11 cellular contexts compared by ENCODE assay signal in genomic region chr10:72255977-72256729, GRCh38. TPM values are rescaled to one million over a fixed set of nuclear protein-coding genes. Genes with fewer than 3 reads are reported as not detected.
DNase-seq lines count a peak whose midpoint lies in the region; ATAC-seq and TF ChIP-seq lines count a peak whose summit lies in the region.
"Had no signal": no experiment of that assay in that cellular context is flagged by ENCODE, and none has a peak within 500 bp of the region (broad histone marks: within the 10 kb centered on the region; RNA-seq: fewer than 3 reads in every experiment).

No MANE protein-coding gene starts in this region.

- TF ChIP-seq CTCF in mammary epithelial cell (conservative IDR thresholded peaks at IDR 0.05 in 1 of 2, IDR thresholded peaks at IDR 0.05 in 1 of 2; ENCODE audit: extremely low read depth in 1 of 2, insufficient read depth in 1 of 2, low read depth in 1 of 2, low read length in 2 of 2) (no peak), nephron (IDR thresholded peaks at IDR 0.05; ENCODE audit: unreplicated experiment in 3 of 3) (no peak), vagina (IDR thresholded peaks at IDR 0.05) (no peak)

- peaks cover 49% of the 10 kb centered on the region for H3K4me1 ChIP-seq in mammary epithelial cell (ENCODE audit: insufficient read depth, low read length)
- peaks cover 94% of the 10 kb centered on the region for H3K4me1 ChIP-seq in vagina

- no peaks in the 10 kb centered on the region for H4K20me1 ChIP-seq in mammary epithelial cell (ENCODE audit: insufficient read depth, low read length)

- no peaks in the 10 kb centered on the region for H3K27me3 ChIP-seq in mammary epithelial cell (ENCODE audit: insufficient read depth, low read length)
- no peaks in the 10 kb centered on the region for H3K27me3 ChIP-seq in vagina
- H3K27me3 ChIP-seq: cardiac muscle cell had no signal

- no peak for DNase-seq in stimulated activated naive CD8-positive, alpha-beta T cell treated with anti-CD3 and anti-CD28 coated beads, Interleukin-15, Interleukin-2, amounts not matched to agents 100 U/mL and 50 U/mL, for 24 hours
- DNase-seq in mammary epithelial cell, result peak; percentile 40
- no peak for DNase-seq in vagina (ENCODE audit: extremely low spot score in 2 of 2)
- no peak for DNase-seq in UCSD-AML1 (lab: John Stamatoyannopoulos, UW; ENCODE audit: unreplicated experiment)
- DNase-seq: COR-L47, NCI-H526 treated with DMSO at 0.1 percent for 48 hours had no signal

- BruUV-seq in mammary epithelial cell (replicated peaks; lab: Mats Ljungman, UMichigan), result no TSS peak

- CTCF ChIA-PET in mammary epithelial cell (lab: Charles Lee; ENCODE audit: low non-redundant PET), result no interaction called here

- TF ChIP-seq POLR2A in vagina (IDR thresholded peaks at IDR 0.05), result no peak

- H3K4me3 Mint-ChIP-seq in stimulated activated naive CD8-positive, alpha-beta T cell treated with anti-CD3 and anti-CD28 coated beads, Interleukin-15, Interleukin-2, amounts not matched to agents 100 ng/mL and 50 ng/mL, for 24 hours, result peak overlapping the region; percentile 21
- H3K4me3 Mint-ChIP-seq in nephron, result peak overlapping the region in 2 of 3 experiments; percentile 11 to 17

- no peak overlapping the region for H3K9ac ChIP-seq in mammary epithelial cell (ENCODE audit: insufficient read depth, low read length)

- no peaks in the 10 kb centered on the region for H3K36me3 ChIP-seq in mammary epithelial cell (ENCODE audit: insufficient read depth, low read length)
- H3K36me3 ChIP-seq in vagina, result no peaks in the 10 kb centered on the region
- H3K36me3 ChIP-seq: cardiac muscle cell had no signal

- no peak overlapping the region for H3K4me3 ChIP-seq in mammary epithelial cell (replicated peaks in 1 of 3; ENCODE audit: insufficient read depth in 1 of 3, low read depth in 2 of 3, low read length in 3 of 3)
- no peak overlapping the region for H3K4me3 ChIP-seq in vagina
- H3K4me3 ChIP-seq: cardiac muscle cell had no signal

- in situ Hi-C loops in mammary epithelial cell (cut with MboI; ENCODE audit: low sequenced_read_pairs in 2 of 2), result no loop called here

- no peaks in the 10 kb centered on the region for H3K27me3 Mint-ChIP-seq in stimulated activated naive CD8-positive, alpha-beta T cell treated with anti-CD3 and anti-CD28 coated beads, Interleukin-15, Interleukin-2, amounts not matched to agents 100 ng/mL and 50 ng/mL, for 24 hours
- H3K27me3 Mint-ChIP-seq in nephron (ENCODE audit: low read depth), result peaks cover 3% of the 10 kb centered on the region

- no peaks in the 10 kb centered on the region for H3K9me3 ChIP-seq in mammary epithelial cell (replicated peaks; ENCODE audit: insufficient read depth, low read length)
- H3K9me3 ChIP-seq in vagina, result no peaks in the 10 kb centered on the region

- intact Hi-C loops in mammary epithelial cell (cut with micrococcal nuclease) (no loop called here), vagina (cut with DNase I) (no loop called here)

- no peaks in the 10 kb centered on the region for H3K36me3 Mint-ChIP-seq in stimulated activated naive CD8-positive, alpha-beta T cell treated with anti-CD3 and anti-CD28 coated beads, Interleukin-15, Interleukin-2, amounts not matched to agents 100 ng/mL and 50 ng/mL, for 24 hours (ENCODE audit: low read depth)
- no peaks in the 10 kb centered on the region for H3K36me3 Mint-ChIP-seq in nephron (ENCODE audit: low read depth)

- dilution Hi-C loops in mammary epithelial cell (cut with HindIII; ENCODE audit: low sequenced_read_pairs), result no loop called here

- peak overlapping the region; percentile 72 for H3K27ac ChIP-seq in mammary epithelial cell (ENCODE audit: insufficient read depth, low read depth, low read length)
- peak overlapping the region; percentile 98 for H3K27ac ChIP-seq in vagina

- H3K79me2 ChIP-seq in mammary epithelial cell (ENCODE audit: insufficient read depth, low read length), result no peaks in the 10 kb centered on the region

- H3K4me1 Mint-ChIP-seq in stimulated activated naive CD8-positive, alpha-beta T cell treated with anti-CD3 and anti-CD28 coated beads, Interleukin-15, Interleukin-2, amounts not matched to agents 100 ng/mL and 50 ng/mL, for 24 hours (ENCODE audit: low read depth), result peaks cover 88% of the 10 kb centered on the region
- peaks cover 76% of the 10 kb centered on the region for H3K4me1 Mint-ChIP-seq in nephron

- ATAC-seq in stimulated activated naive CD8-positive, alpha-beta T cell treated with anti-CD3 and anti-CD28 coated beads, Interleukin-15, Interleukin-2, amounts not matched to agents 100 U/mL and 50 U/mL, for 24 hours, result no peak
- ATAC-seq in HG03139 (IDR thresholded peaks at IDR 0.05; ENCODE audit: unreplicated experiment), result no peak
- ATAC-seq in GM19351 (IDR thresholded peaks at IDR 0.05; ENCODE audit: unreplicated experiment), result no peak

- no peak overlapping the region for H2AFZ ChIP-seq in mammary epithelial cell (ENCODE audit: low read depth, low read length)

- no peaks in the 10 kb centered on the region for H3K9me3 Mint-ChIP-seq in stimulated activated naive CD8-positive, alpha-beta T cell treated with anti-CD3 and anti-CD28 coated beads, Interleukin-15, Interleukin-2, amounts not matched to agents 100 ng/mL and 50 ng/mL, for 24 hours
- H3K9me3 Mint-ChIP-seq in nephron, result no peaks in the 10 kb centered on the region

- WGBS in mammary epithelial cell (ENCODE audit: low coverage, missing lambda C conversion rate), result 74% methylated on average over 6 of the region's 6 CpGs

- H3K4me2 ChIP-seq in mammary epithelial cell (ENCODE audit: insufficient read depth, low read depth, low read length), result no peak overlapping the region

- peak overlapping the region; percentile 89 for H3K27ac Mint-ChIP-seq in stimulated activated naive CD8-positive, alpha-beta T cell treated with anti-CD3 and anti-CD28 coated beads, Interleukin-15, Interleukin-2, amounts not matched to agents 100 ng/mL and 50 ng/mL, for 24 hours
- H3K27ac Mint-ChIP-seq in nephron, result peak overlapping the region; percentile 98 to 99 (median 98)

RNA-seq across cellular contexts. Expression of gene DDIT4, which starts 17.6 kb away (rescaled TPM):
- total RNA-seq in mammary epithelial cell (1,000 to 10,000 TPM in 1 of 2 donors, 100 to 1,000 TPM in 1; 772 to 1,235 TPM), vagina (1,063 TPM)
- 542 TPM for polyA plus RNA-seq in mammary epithelial cell
- 521 TPM for polyA minus RNA-seq in mammary epithelial cell

RNA-seq across cellular contexts. Expression of gene ASCC1, which starts 40.1 kb away (rescaled TPM):
- 10 to 100 TPM; 40.2 to 54.5 TPM for total RNA-seq in mammary epithelial cell
- 36.9 TPM for polyA plus RNA-seq in mammary epithelial cell
- polyA minus RNA-seq in mammary epithelial cell, result 24.3 TPM
- total RNA-seq in vagina, result 38.5 TPM

RNA-seq across cellular contexts. Expression of gene ANAPC16, which starts 40.3 kb away (rescaled TPM):
- 10 to 100 TPM; 66.4 to 87.2 TPM for total RNA-seq in mammary epithelial cell
- 53.8 TPM for polyA plus RNA-seq in mammary epithelial cell
- polyA minus RNA-seq in mammary epithelial cell, result 4.8 TPM
- total RNA-seq in vagina, result 76.6 TPM
